8 cellular contexts compared by ENCODE assay signal in genomic region chr11:93197383-93198220, GRCh38. TPM values are rescaled to one million over a fixed set of nuclear protein-coding genes. Genes with fewer than 3 reads are reported as not detected.
DNase-seq lines count a peak whose midpoint lies in the region; ATAC-seq, FAIRE-seq and TF ChIP-seq lines count a peak whose summit lies in the region.

Gene SLC36A4, minus strand, starts transcription at chr11:93197991. Its CDS starts 159 bp downstream, at chr11:93197832.

- no peaks in the 10 kb centered on the region for H3K27me3 ChIP-seq in fibroblast of lung (ENCODE audit: control insufficient read depth, insufficient read depth, low read length)
- no peaks in the 10 kb centered on the region for H3K27me3 ChIP-seq in naive thymus-derived CD4-positive, alpha-beta T cell (ENCODE audit: control insufficient read depth in 2 of 2, insufficient read depth in 2 of 2, low read length in 2 of 2)

- H3K9me3 ChIP-seq in fibroblast of lung (ENCODE audit: control insufficient read depth, insufficient read depth, low read depth, low read length): no peaks in the 10 kb centered on the region
- H3K9me3 ChIP-seq in naive thymus-derived CD4-positive, alpha-beta T cell (ENCODE audit: control insufficient read depth in 2 of 3, low read length in 3 of 3): no peaks in the 10 kb centered on the region

- DNase-seq in DMS53 treated with DMSO at 0.1 percent for 48 hours (lab: John Stamatoyannopoulos, UW; ENCODE audit: unreplicated experiment): peak; percentile 98
- DNase-seq in KBM-7: peak; percentile 91
- peak; percentile 78 for DNase-seq in RCC 7860 (ENCODE audit: low spot score)
- DNase-seq in activated T-helper 1 cell treated with anti-CD3 and anti-CD28 coated beads, Interleukin-2, amount 50 U/mL, for 16 hours (ENCODE audit: low read depth in 1 of 2, low spot score in 1 of 2): peak; percentile 71 to 74
- peak; percentile 97 to 98 for DNase-seq in fibroblast of lung (ENCODE audit: low read depth in 2 of 2)
- peak; percentile 78 to 90 (median 88) for DNase-seq in naive thymus-derived CD4-positive, alpha-beta T cell

- intact Hi-C loops in naive thymus-derived CD4-positive, alpha-beta T cell (cut with micrococcal nuclease): loop anchor here (1.0 to 10.0 kb wide), 10 partner anchors 345 to 1870 kb away; partner anchors contain the start of genes ANKRD49 (in 2 of the 2), C11orf54 (in 2 of the 2), MED17 (in 2 of the 2) and MRE11 (in 2 of the 2)

- no peaks in the 10 kb centered on the region for H3K9me3 Mint-ChIP-seq in naive thymus-derived CD4-positive, alpha-beta T cell
- no peaks in the 10 kb centered on the region for H3K9me3 Mint-ChIP-seq in stimulated activated memory B cell treated with anti-CD40 and anti-IgM and Interleukin-4, amounts not matched to agents 10 μg/mL and 1 μg/mL and 100 μg/mL, for 72 hours

- CTCF ChIA-PET in naive thymus-derived CD4-positive, alpha-beta T cell (lab: Charles Lee): no interaction called here

- TF ChIP-seq CTCF in fibroblast of lung (conservative IDR thresholded peaks at IDR 0.05 in 1 of 2, IDR thresholded peaks at IDR 0.05 in 1 of 2; ENCODE audit: low read depth in 1 of 2, low read length in 2 of 2): no peak

- H3K4me1 ChIP-seq in fibroblast of lung (ENCODE audit: control insufficient read depth, extremely low read depth, insufficient read depth, low read length): no peaks in the 10 kb centered on the region
- peaks cover 0 to 4% of the 10 kb centered on the region in 2 donors for H3K4me1 ChIP-seq in naive thymus-derived CD4-positive, alpha-beta T cell (ENCODE audit: control insufficient read depth in 2 of 2, insufficient read depth in 2 of 2, low read length in 2 of 2)

- peaks cover 0 to 24% (median 5%) of the 10 kb centered on the region in 5 donors for H3K27me3 Mint-ChIP-seq in naive thymus-derived CD4-positive, alpha-beta T cell
- no peaks in the 10 kb centered on the region for H3K27me3 Mint-ChIP-seq in stimulated activated memory B cell treated with anti-CD40 and anti-IgM and Interleukin-4, amounts not matched to agents 10 μg/mL and 1 μg/mL and 100 μg/mL, for 72 hours

- peak; percentile 92 for ATAC-seq in GM21723 (IDR thresholded peaks at IDR 0.05; ENCODE audit: unreplicated experiment)
- peak; percentile 94 for ATAC-seq in naive thymus-derived CD4-positive, alpha-beta T cell
- ATAC-seq in stimulated activated memory B cell treated with anti-CD40 and anti-IgM and Interleukin-4, amounts not matched to agents 10 μg/mL and 1 μg/mL and 100 μg/mL, for 72 hours: peak; percentile 97

- H3K36me3 Mint-ChIP-seq in naive thymus-derived CD4-positive, alpha-beta T cell: peaks cover 0 to 6% (median 0%) of the 10 kb centered on the region in 5 donors
- H3K36me3 Mint-ChIP-seq in stimulated activated memory B cell treated with anti-CD40 and anti-IgM and Interleukin-4, amounts not matched to agents 10 μg/mL and 1 μg/mL and 100 μg/mL, for 72 hours: no peaks in the 10 kb centered on the region

- peak within 1 kb of the TSS; percentile 88 to 98 (median 95) for H3K4me3 Mint-ChIP-seq in naive thymus-derived CD4-positive, alpha-beta T cell
- peak within 1 kb of the TSS; percentile 91 for H3K4me3 Mint-ChIP-seq in stimulated activated memory B cell treated with anti-CD40 and anti-IgM and Interleukin-4, amounts not matched to agents 10 μg/mL and 1 μg/mL and 100 μg/mL, for 72 hours

- peak within 1 kb of the TSS; percentile 82 for H2AFZ ChIP-seq in fibroblast of lung (ENCODE audit: low read length)

- H3K79me2 ChIP-seq in fibroblast of lung (ENCODE audit: control insufficient read depth, insufficient read depth, low read length): peaks cover 18% of the 10 kb centered on the region

- peak within 1 kb of the TSS; percentile 86 for H3K4me2 ChIP-seq in fibroblast of lung (ENCODE audit: extremely low read depth, insufficient read depth, low read length)

- POLR2A ChIA-PET in naive thymus-derived CD4-positive, alpha-beta T cell (lab: Charles Lee): interaction anchor here (0.7 to 2.4 kb wide), 6 partner anchors 447 to 1871 kb away, joined by 3 to 16 read pairs (median 3); partner anchors contain the start of genes C11orf54, MED17 and TAF1D

- in situ Hi-C loops in KBM-7 (cut with MboI; ENCODE audit: low pct_unique_long_range_greater_than_20kb, low sequenced_read_pairs): no loop called here

- peak within 1 kb of the TSS; percentile 88 for H3K27ac ChIP-seq in fibroblast of lung (ENCODE audit: insufficient read depth, low read length)
- peak within 1 kb of the TSS; percentile 96 for H3K27ac ChIP-seq in naive thymus-derived CD4-positive, alpha-beta T cell (ENCODE audit: low read depth, low read length)

- H3K9ac ChIP-seq in fibroblast of lung (ENCODE audit: insufficient read depth, low read length): peak within 1 kb of the TSS; percentile 96

- FAIRE-seq in RCC 7860 (lab: Jason Lieb, UNC): peak; percentile 75

- no peaks in the 10 kb centered on the region for H4K20me1 ChIP-seq in fibroblast of lung (ENCODE audit: control insufficient read depth, extremely low read depth, insufficient read depth, low read length)

- peak within 1 kb of the TSS; percentile 87 to 99 (median 97) for H3K27ac Mint-ChIP-seq in naive thymus-derived CD4-positive, alpha-beta T cell
- peak within 1 kb of the TSS; percentile 95 for H3K27ac Mint-ChIP-seq in stimulated activated memory B cell treated with anti-CD40 and anti-IgM and Interleukin-4, amounts not matched to agents 10 μg/mL and 1 μg/mL and 100 μg/mL, for 72 hours

- H3K4me1 Mint-ChIP-seq in naive thymus-derived CD4-positive, alpha-beta T cell: peaks cover 15 to 40% (median 30%) of the 10 kb centered on the region in 7 donors
- peaks cover 16% of the 10 kb centered on the region for H3K4me1 Mint-ChIP-seq in stimulated activated memory B cell treated with anti-CD40 and anti-IgM and Interleukin-4, amounts not matched to agents 10 μg/mL and 1 μg/mL and 100 μg/mL, for 72 hours

- peak within 1 kb of the TSS; percentile 53 to 92 (median 68) for H3K4me3 ChIP-seq in fibroblast of lung (replicated peaks in 1 of 4; ENCODE audit: control extremely low read depth in 1 of 4, insufficient read depth in 1 of 4, low read depth in 3 of 4, low read length in 4 of 4)
- peak within 1 kb of the TSS; percentile 54 for H3K4me3 ChIP-seq in naive thymus-derived CD4-positive, alpha-beta T cell (ENCODE audit: low read length)

- no peaks in the 10 kb centered on the region for H3K36me3 ChIP-seq in fibroblast of lung (ENCODE audit: control insufficient read depth, insufficient read depth, low read length)
- H3K36me3 ChIP-seq in naive thymus-derived CD4-positive, alpha-beta T cell (ENCODE audit: control insufficient read depth in 2 of 3, insufficient read depth in 3 of 3, low read length in 3 of 3): no peaks in the 10 kb centered on the region

RNA-seq across cellular contexts. Expression of gene SLC36A4, which starts in this region (rescaled TPM):
- 5.9 and 7.3 TPM in 2 replicates for total RNA-seq in fibroblast of lung
- 17.8 and 22.7 TPM in 2 replicates for polyA plus RNA-seq in fibroblast of lung
- polyA plus RNA-seq in fibroblast of lung (2012): 13.2 and 13.4 TPM in 2 replicates
- polyA minus RNA-seq in fibroblast of lung (ENCODE audit: low replicate concordance): 2.1 and 6.0 TPM in 2 replicates
- 10 to 100 TPM; 12.0 to 22.0 (median 20.0) TPM for total RNA-seq in naive thymus-derived CD4-positive, alpha-beta T cell
- polyA plus RNA-seq in naive thymus-derived CD4-positive, alpha-beta T cell: 10 to 100 TPM; 27.5 to 29.8 TPM

Comparison
In these comparisons a context has a peak if more than half of its experiments do, and no peak if none do; other contexts are left out.
1. Peak in every context shown above with its lines: DNase-seq, ATAC-seq, H3K4me3 ChIP-seq and H3K27ac ChIP-seq.